11 cellular contexts compared by ENCODE assay signal in genomic region chr5:963310-963672, GRCh38. TPM values are rescaled to one million over a fixed set of nuclear protein-coding genes. Genes with fewer than 3 reads are reported as not detected.
DNase-seq lines count a peak whose midpoint lies in the region; ATAC-seq, FAIRE-seq and TF ChIP-seq lines count a peak whose summit lies in the region.
"Had no signal": no experiment of that assay in that cellular context is flagged by ENCODE, and none has a peak within 500 bp of the region (broad histone marks: within the 10 kb centered on the region; RNA-seq: fewer than 3 reads in every experiment).

No MANE protein-coding gene starts in this region.

- no peak overlapping the region for H4K91ac ChIP-seq in H1 (replicated peaks; ENCODE audit: insufficient read length, low read length)

- H2BK5ac ChIP-seq in H1 (ENCODE audit: low read depth, low read length): no peak overlapping the region

- H4K20me1 ChIP-seq in H1 (replicated peaks in 1 of 2; ENCODE audit: control insufficient read depth in 1 of 2, insufficient read depth in 2 of 2, low read length in 2 of 2): no peaks in the 10 kb centered on the region

- no peak overlapping the region for H3K14ac ChIP-seq in H1 (ENCODE audit: insufficient read length)

- ATAC-seq in HG03457 (IDR thresholded peaks at IDR 0.05; ENCODE audit: unreplicated experiment): peak; percentile 9
- ATAC-seq in gastroesophageal sphincter: no peak
- ATAC-seq in HG02884 (IDR thresholded peaks at IDR 0.05; ENCODE audit: unreplicated experiment): no peak

- no peak overlapping the region for H3K18ac ChIP-seq in H1 (ENCODE audit: extremely low read depth, low read length)

- peak overlapping the region; percentile 95 for H3K27ac Mint-ChIP-seq in activated naive CD4-positive, alpha-beta T cell treated with anti-CD3 and anti-CD28 coated beads, Interleukin-2, amount 10 ng/mL, durations not matched to agents 7 days and 5 days
- H3K27ac Mint-ChIP-seq: dendritic cell treated with granulocyte-macrophage colony-stimulating factor and Interleukin-4, amounts not matched to agents 40 ng/mL and 50 ng/mL, for 4 days had no signal

- H3K4me1 ChIP-seq in H1 (replicated peaks in 1 of 4; ENCODE audit: control insufficient read depth in 3 of 4, insufficient read depth in 4 of 4, low read length in 3 of 4): no peaks in the 10 kb centered on the region
- peaks cover 0 to 5% (median 0%) of the 10 kb centered on the region in 4 donors for H3K4me1 ChIP-seq in transverse colon
- H3K4me1 ChIP-seq in gastroesophageal sphincter: peaks cover 0 to 23% (median 0%) of the 10 kb centered on the region in 3 donors

- no peaks in the 10 kb centered on the region for H3K36me3 ChIP-seq in H1 (ENCODE audit: control insufficient read depth in 2 of 4, insufficient read depth in 4 of 4, low read length in 3 of 4)
- no peaks in the 10 kb centered on the region for H3K36me3 ChIP-seq in transverse colon
- H3K36me3 ChIP-seq in gastroesophageal sphincter: no peaks in the 10 kb centered on the region

- H3K9ac ChIP-seq in H1 (replicated peaks in 1 of 4; ENCODE audit: extremely low read depth in 1 of 4, low read depth in 3 of 4, low read length in 3 of 4): no peak overlapping the region

- no peak overlapping the region for H2BK12ac ChIP-seq in H1 (ENCODE audit: low read depth, low read length)

- H3K56ac ChIP-seq in H1 (replicated peaks; ENCODE audit: insufficient read length, low read depth, low read length): no peak overlapping the region

- no peaks in the 10 kb centered on the region for H3K79me2 ChIP-seq in H1 (ENCODE audit: control insufficient read depth in 1 of 2, insufficient read depth in 2 of 2, low read length in 2 of 2)

- no peak overlapping the region for H2BK20ac ChIP-seq in H1 (ENCODE audit: low read length)

- peak overlapping the region; percentile 22; the same call in 1 of the 2 replicates for H4K8ac ChIP-seq in H1 (ENCODE audit: extremely low read depth, insufficient read depth, low read length)

- no peak for TF ChIP-seq RAD21 in H1 (IDR thresholded peaks at IDR 0.05 in 1 of 2, conservative IDR thresholded peaks at IDR 0.05 in 1 of 2; ENCODE audit: low read depth in 2 of 2, low read length in 2 of 2)

- no peak overlapping the region for H3K4me2 ChIP-seq in H1 (ENCODE audit: insufficient read depth in 1 of 2, low read depth in 2 of 2, low read length in 2 of 2)

- H3K4me3 ChIP-seq in H1 (ENCODE audit: extremely low read depth in 1 of 4, insufficient read depth in 2 of 4, low read depth in 3 of 4, low read length in 4 of 4): no peak overlapping the region
- no peak overlapping the region for H3K4me3 ChIP-seq in transverse colon
- no peak overlapping the region for H3K4me3 ChIP-seq in gastroesophageal sphincter

- TF ChIP-seq POLR2A in H1 (IDR thresholded peaks at IDR 0.05; ENCODE audit: control extremely low read depth in 1 of 2, low read depth in 2 of 2, low read length in 2 of 2): no peak
- no peak for TF ChIP-seq POLR2A in transverse colon (IDR thresholded peaks at IDR 0.05)
- TF ChIP-seq POLR2A in gastroesophageal sphincter (IDR thresholded peaks at IDR 0.05): no peak

- peaks cover 4% of the 10 kb centered on the region for H3K36me3 Mint-ChIP-seq in activated naive CD4-positive, alpha-beta T cell treated with anti-CD3 and anti-CD28 coated beads, Interleukin-2, amount 10 ng/mL, durations not matched to agents 7 days and 5 days

- CTCF ChIA-PET in activated naive CD4-positive, alpha-beta T cell treated with anti-CD3 and anti-CD28 coated beads, Interleukin-2, amount 10 ng/mL, durations not matched to agents 7 days and 5 days (lab: Charles Lee): interaction anchor here (1.0 kb wide), 1 partner anchor 13 kb away, joined by 3 read pairs; no protein-coding TSS in a partner anchor
- CTCF ChIA-PET in H1 (lab: Charles Lee; ENCODE audit: partially characterized antibody): no interaction called here

- H2BK120ac ChIP-seq in H1 (replicated peaks; ENCODE audit: low read depth, low read length): no peak overlapping the region

- H3K27ac ChIP-seq in H1 (ENCODE audit: low read depth, low read length): no peak overlapping the region
- peak overlapping the region in 3 of 4 donors; percentile 34 to 48 (median 48) for H3K27ac ChIP-seq in transverse colon
- peak overlapping the region in 1 of 4 donors; percentile 40 for H3K27ac ChIP-seq in gastroesophageal sphincter

- no peaks in the 10 kb centered on the region for H3K79me1 ChIP-seq in H1 (ENCODE audit: low read depth, low read length)

- in situ Hi-C loops in transverse colon (cut with MboI; ENCODE audit: low pct_ligation_motif_present in 1 of 4, low pct_unique_long_range_greater_than_20kb in 1 of 4, low sequenced_read_pairs in 3 of 4): no loop called here

- intact Hi-C loops in transverse colon (cut with DNase I; ENCODE audit: low total_unique reads): no loop called here

- H2AK5ac ChIP-seq in H1 (ENCODE audit: low read depth, low read length): no peak overlapping the region

- no peak overlapping the region for H2BK15ac ChIP-seq in H1 (ENCODE audit: low read length)

- H3K9me3 ChIP-seq in H1 (ENCODE audit: insufficient read depth in 2 of 2, low read depth in 1 of 2, low read length in 1 of 2) (no peaks in the 10 kb centered on the region), transverse colon (no peaks in the 10 kb centered on the region), gastroesophageal sphincter (no peaks in the 10 kb centered on the region)

- no peak overlapping the region for H3K23ac ChIP-seq in H1 (ENCODE audit: insufficient read length)

- no peaks in the 10 kb centered on the region for H3K9me3 Mint-ChIP-seq in activated naive CD4-positive, alpha-beta T cell treated with anti-CD3 and anti-CD28 coated beads, Interleukin-2, amount 10 ng/mL, durations not matched to agents 7 days and 5 days
- H3K9me3 Mint-ChIP-seq: dendritic cell treated with granulocyte-macrophage colony-stimulating factor and Interleukin-4, amounts not matched to agents 40 ng/mL and 50 ng/mL, for 4 days had no signal

- H3K23me2 ChIP-seq in H1 (ENCODE audit: low read depth, low read length): no peaks in the 10 kb centered on the region

- H3K27me3 ChIP-seq in H1 (replicated peaks in 1 of 4; ENCODE audit: control insufficient read depth in 3 of 4, extremely low read depth in 1 of 4, insufficient read depth in 3 of 4, low read length in 3 of 4) (no peaks in the 10 kb centered on the region), transverse colon (peaks cover 14% of the 10 kb centered on the region), gastroesophageal sphincter (peaks cover 11% of the 10 kb centered on the region)

- H3K27me3 Mint-ChIP-seq in activated naive CD4-positive, alpha-beta T cell treated with anti-CD3 and anti-CD28 coated beads, Interleukin-2, amount 10 ng/mL, durations not matched to agents 7 days and 5 days: peaks cover 63% of the 10 kb centered on the region

- DNase-seq in activated naive CD4-positive, alpha-beta T cell treated with anti-CD3 and anti-CD28 coated beads, Interleukin-2, amount 10 ng/mL, durations not matched to agents 7 days and 5 days: no peak
- DNase-seq in activated naive CD4-positive, alpha-beta T cell treated with Interleukin-2 at 50 U/mL for 16 hours: no peak
- DNase-seq in H1 (ENCODE audit: low read depth in 1 of 2, low spot score in 2 of 2): no peak
- DNase-seq in transverse colon: no peak
- no peak for DNase-seq in AG20443 (ENCODE audit: low spot score)
- DNase-seq: NCI-H1048 had no signal

- peaks cover 78% of the 10 kb centered on the region for H3K4me1 Mint-ChIP-seq in activated naive CD4-positive, alpha-beta T cell treated with anti-CD3 and anti-CD28 coated beads, Interleukin-2, amount 10 ng/mL, durations not matched to agents 7 days and 5 days

- TF ChIP-seq CTCF in H1 (IDR thresholded peaks at IDR 0.05; ENCODE audit: control extremely low read depth in 1 of 3, insufficient read depth in 1 of 3, low read depth in 1 of 3, low read length in 3 of 3): no peak
- no peak for TF ChIP-seq CTCF in transverse colon (IDR thresholded peaks at IDR 0.05)
- TF ChIP-seq CTCF in gastroesophageal sphincter (IDR thresholded peaks at IDR 0.05): no peak

- no peak for TF ChIP-seq EP300 in H1 (IDR thresholded peaks at IDR 0.05; ENCODE audit: borderline replicate concordance in 1 of 2, low read depth in 2 of 2, low read length in 2 of 2)
- no peak for TF ChIP-seq EP300 in transverse colon (IDR thresholded peaks at IDR 0.05; ENCODE audit: low read depth)
- no peak for TF ChIP-seq EP300 in gastroesophageal sphincter (IDR thresholded peaks at IDR 0.05)

- FAIRE-seq in H1 (lab: Jason Lieb, UNC): no peak

- H3K4me3 Mint-ChIP-seq in activated naive CD4-positive, alpha-beta T cell treated with anti-CD3 and anti-CD28 coated beads, Interleukin-2, amount 10 ng/mL, durations not matched to agents 7 days and 5 days: peak overlapping the region; percentile 67
- H3K4me3 Mint-ChIP-seq: dendritic cell treated with granulocyte-macrophage colony-stimulating factor and Interleukin-4, amounts not matched to agents 40 ng/mL and 50 ng/mL, for 4 days had no signal

- H3K4ac ChIP-seq in H1 (replicated peaks; ENCODE audit: insufficient read length, low read depth, low read length): no peak overlapping the region

- H4K5ac ChIP-seq in H1 (ENCODE audit: insufficient read length, low read depth, low read length): no peak overlapping the region

- 93% methylated on average over 10 of the region's 10 CpGs; no CpG with 5 or more reads in 1 of the 2 experiments for WGBS in H1 (ENCODE audit: extremely low coverage in 1 of 2, insufficient coverage in 1 of 2, insufficient read length in 1 of 2, insufficient replicate concordance in 2 of 2, low coverage in 1 of 2, low lambda C conversion rate in 2 of 2, missing lambda C conversion rate in 1 of 2), 2 experiments
- WGBS in transverse colon (ENCODE audit: low coverage in 1 of 2), 2 donors: 70 to 78% methylated on average over 2 to 10 of the region's 10 CpGs
- 89% methylated on average over 3 of the region's 10 CpGs; no CpG with 5 or more reads in 1 of the 2 donors for WGBS in gastroesophageal sphincter (ENCODE audit: low coverage in 1 of 2), 2 donors

- POLR2A ChIA-PET in H1 (lab: Charles Lee; ENCODE audit: partially characterized antibody): no interaction called here

- H2AFZ ChIP-seq in H1 (ENCODE audit: low read length): no peak overlapping the region

TF ChIP-seq in H1, 55 proteins besides CTCF, POLR2A, EP300 and RAD21 (continues in another document):
- TF ChIP-seq BRCA1 (IDR thresholded peaks at IDR 0.05; ENCODE audit: low read depth, low read length) (no peak), TAF7 (optimal IDR thresholded peaks at IDR 0.05; ENCODE audit: borderline replicate concordance, low read depth, low read length) (no peak), SP4 (IDR thresholded peaks at IDR 0.05; ENCODE audit: low read length) (no peak)

RNA-seq across cellular contexts. Expression of gene NKD2, which starts 45.3 kb away (rescaled TPM):
- 6.3 and 7.9 TPM in 2 replicates for total RNA-seq in H1 (2021; fragmentation: NEBNext Ultra II Directional; extraction: Animal tissue kit (Norgen Biotek cat#: 25700))
- 5.5 and 7.8 TPM in 2 replicates for polyA plus RNA-seq in H1 (2011; rRNA removed)
- polyA plus RNA-seq in H1 (2011; cell fraction: cytosol; rRNA removed): 6.4 TPM
- 32.5 TPM for polyA plus RNA-seq in H1 (2011; cell fraction: nucleus; rRNA removed)
- polyA plus RNA-seq in H1 (2012, experiment 1 of 2): 3.0 to 8.7 TPM (median 8.2 TPM) in 4 replicates
- polyA plus RNA-seq in H1 (2012, experiment 2 of 2): 3.8 TPM
- 6.7 TPM for polyA plus RNA-seq in H1 (2013, experiment 1 of 2)
- polyA plus RNA-seq in H1 (2013, experiment 2 of 2): 5.7 TPM
- polyA minus RNA-seq in H1 (2011; rRNA and poly(A)+ RNA removed): 1.2 and 1.3 TPM in 2 replicates
- 3.6 TPM for polyA minus RNA-seq in H1 (2011; cell fraction: cytosol; rRNA and poly(A)+ RNA removed)
- 4.4 TPM for polyA minus RNA-seq in H1 (2011; cell fraction: nucleus; rRNA and poly(A)+ RNA removed)
- total RNA-seq in transverse colon (under 1 TPM in 2 of 4 donors, not detected in 2; 0.41 to 0.80 TPM), gastroesophageal sphincter (1 to 10 TPM; 1.8 to 6.1 (median 1.9) TPM)
- total RNA-seq: mononuclear cell had no signal
